In the genomic region with DNA sequence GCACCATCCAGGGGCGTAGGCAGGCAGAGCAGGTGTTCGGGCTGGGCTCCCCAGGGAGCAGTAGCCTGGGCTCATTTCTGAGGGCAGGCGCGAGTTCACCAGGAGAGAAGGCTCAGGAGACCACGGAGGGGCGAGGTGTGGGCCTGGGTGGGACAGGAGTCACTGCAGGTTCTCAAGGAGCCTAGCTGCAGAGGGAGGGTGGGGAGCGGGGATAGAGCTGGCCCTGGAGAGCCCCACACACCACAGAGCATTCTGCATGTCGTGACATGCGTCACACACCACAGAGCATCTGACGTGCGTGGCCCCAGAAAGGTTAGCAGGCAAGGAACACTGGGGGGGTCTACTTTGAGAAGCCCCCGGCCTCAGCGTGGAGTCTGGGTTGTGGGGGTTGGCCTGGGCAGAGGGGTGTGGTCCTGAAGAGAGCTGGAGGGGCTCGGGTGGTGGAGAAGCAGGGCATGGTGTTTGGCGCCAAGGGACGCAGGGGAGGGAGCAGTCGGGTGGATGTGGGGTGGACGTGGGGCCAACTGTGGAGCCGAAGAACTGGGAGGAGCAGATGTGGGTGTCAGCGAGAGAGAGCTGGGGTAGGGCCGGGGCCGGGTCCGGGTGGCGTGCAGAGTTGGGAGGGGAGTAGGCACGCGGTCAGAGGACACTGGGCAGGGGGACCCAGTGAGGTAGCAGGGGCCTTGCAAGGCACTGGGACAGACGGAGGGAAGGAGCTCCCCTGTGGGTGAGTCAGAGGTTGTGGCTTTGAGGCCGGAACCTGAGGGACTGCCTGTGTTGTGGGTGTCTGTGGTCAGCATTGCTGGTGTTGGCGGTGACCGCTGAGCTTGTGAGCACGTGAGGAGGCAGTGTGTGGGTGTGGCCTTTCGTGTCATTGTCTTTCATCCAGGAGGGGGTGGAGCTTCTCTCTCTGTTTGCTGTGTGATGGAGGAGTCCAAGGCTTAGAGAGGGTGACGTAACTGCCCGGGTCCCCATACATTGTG, we compare ENCODE assay signal across 8 cellular contexts. TPM values are rescaled to one million over a fixed set of nuclear protein-coding genes. Genes with fewer than 3 reads are reported as not detected.
DNase-seq lines count a peak whose midpoint lies in the region; ATAC-seq and TF ChIP-seq lines count a peak whose summit lies in the region.

No MANE protein-coding gene starts in this region.

- H3K4me1 Mint-ChIP-seq in T-helper 2 cell treated with Interferon-gamma antibody and Interleukin-4, amounts not matched to agents 5 μg/mL and 100 μg/mL, for 36 hours (ENCODE audit: low read depth): peaks cover 2% of the 10 kb centered on the region

- H3K27me3 Mint-ChIP-seq in T-helper 2 cell treated with Interferon-gamma antibody and Interleukin-4, amounts not matched to agents 5 μg/mL and 100 μg/mL, for 36 hours (ENCODE audit: low read depth): no peaks in the 10 kb centered on the region

- H3K9me3 ChIP-seq in ovary: no peaks in the 10 kb centered on the region

- DNase-seq in AG09319 (ENCODE audit: extremely low read depth, low read depth) (peak; percentile 11), foreskin keratinocyte (no peak), ovary (no peak), GM19238 (ENCODE audit: insufficient read length, low spot score) (no peak), pons (ENCODE audit: low spot score) (no peak)
- DNase-seq in T-helper 2 cell treated with Interferon-gamma antibody and Interleukin-4, amounts not matched to agents 5 μg/mL and 100 μg/mL, for 36 hours (ENCODE audit: low spot score): peak; percentile 48
- DNase-seq in stimulated activated naive CD8-positive, alpha-beta T cell treated with anti-CD3 and anti-CD28 coated beads, Interleukin-15, Interleukin-2, amounts not matched to agents 100 U/mL and 50 U/mL, for 24 hours: peak; percentile 63

- TF ChIP-seq EP300 in ovary (IDR thresholded peaks at IDR 0.05): no peak

- no peaks in the 10 kb centered on the region for H3K9me3 Mint-ChIP-seq in T-helper 2 cell treated with Interferon-gamma antibody and Interleukin-4, amounts not matched to agents 5 μg/mL and 100 μg/mL, for 36 hours

- TF ChIP-seq POLR2A in ovary (IDR thresholded peaks at IDR 0.05): no peak

- H3K27me3 ChIP-seq in foreskin keratinocyte (no peaks in the 10 kb centered on the region), ovary (no peaks in the 10 kb centered on the region)

- H3K36me3 ChIP-seq in ovary: no peaks in the 10 kb centered on the region

- TF ChIP-seq CTCF in AG09319 (IDR thresholded peaks at IDR 0.05; ENCODE audit: low read depth, low read length) (no peak), foreskin keratinocyte (conservative IDR thresholded peaks at IDR 0.05) (no peak), ovary (IDR thresholded peaks at IDR 0.05) (no peak)

- no peak overlapping the region for H3K27ac Mint-ChIP-seq in T-helper 2 cell treated with Interferon-gamma antibody and Interleukin-4, amounts not matched to agents 5 μg/mL and 100 μg/mL, for 36 hours

- H3K36me3 Mint-ChIP-seq in T-helper 2 cell treated with Interferon-gamma antibody and Interleukin-4, amounts not matched to agents 5 μg/mL and 100 μg/mL, for 36 hours (ENCODE audit: low read depth): no peaks in the 10 kb centered on the region

- peak; percentile 57 for ATAC-seq in GM21447 (IDR thresholded peaks at IDR 0.05; ENCODE audit: unreplicated experiment)
- peak; percentile 12 for ATAC-seq in foreskin keratinocyte
- ATAC-seq in stimulated activated naive CD8-positive, alpha-beta T cell treated with anti-CD3 and anti-CD28 coated beads, Interleukin-15, Interleukin-2, amounts not matched to agents 100 U/mL and 50 U/mL, for 24 hours: peak; percentile 76

- H3K27ac ChIP-seq in foreskin keratinocyte (no peak overlapping the region), ovary (no peak overlapping the region)

- 82 to 88% (median 86%) methylated on average over 34 of the region's 34 CpGs for WGBS in ovary, 3 donors

- H3K4me3 ChIP-seq in ovary: no peak overlapping the region

- H3K4me1 ChIP-seq in foreskin keratinocyte: no peaks in the 10 kb centered on the region
- peaks cover 14% of the 10 kb centered on the region for H3K4me1 ChIP-seq in ovary (ENCODE audit: insufficient read depth)

- no peak overlapping the region for H3K4me3 Mint-ChIP-seq in T-helper 2 cell treated with Interferon-gamma antibody and Interleukin-4, amounts not matched to agents 5 μg/mL and 100 μg/mL, for 36 hours

- intact Hi-C loops in ovary (cut with DNase I): no loop called here

RNA-seq across cellular contexts. Expression of a gene that starts 25.5 kb away (rescaled TPM):
- 256 and 264 TPM in 2 replicates for total RNA-seq in foreskin keratinocyte
- 134 and 144 TPM in 2 replicates for polyA plus RNA-seq in foreskin keratinocyte
- 100 to 1,000 TPM; 197 to 321 (median 207) TPM for total RNA-seq in ovary
- 100 to 1,000 TPM; 129 to 131 TPM for polyA plus RNA-seq in ovary

Comparison
In these comparisons a context has a peak if more than half of its experiments do, and no peak if none do; other contexts are left out.
1. DNase-seq: peak in AG09319 (single experiment), T-helper 2 cell treated with Interferon-gamma antibody and Interleukin-4, amounts not matched to agents 5 μg/mL and 100 μg/mL, for 36 hours (single experiment) and stimulated activated naive CD8-positive, alpha-beta T cell treated with anti-CD3 and anti-CD28 coated beads, Interleukin-15, Interleukin-2, amounts not matched to agents 100 U/mL and 50 U/mL, for 24 hours (single experiment); none in foreskin keratinocyte (0 of 2), ovary (0 of 5), GM19238 (single experiment) and pons (single experiment).
2. ATAC-seq: peak in every context shown above with its lines; median percentile 76 in stimulated activated naive CD8-positive, alpha-beta T cell treated with anti-CD3 and anti-CD28 coated beads, Interleukin-15, Interleukin-2, amounts not matched to agents 100 U/mL and 50 U/mL, for 24 hours; 57 in GM21447; 12 in foreskin keratinocyte.